In the genomic region with DNA sequence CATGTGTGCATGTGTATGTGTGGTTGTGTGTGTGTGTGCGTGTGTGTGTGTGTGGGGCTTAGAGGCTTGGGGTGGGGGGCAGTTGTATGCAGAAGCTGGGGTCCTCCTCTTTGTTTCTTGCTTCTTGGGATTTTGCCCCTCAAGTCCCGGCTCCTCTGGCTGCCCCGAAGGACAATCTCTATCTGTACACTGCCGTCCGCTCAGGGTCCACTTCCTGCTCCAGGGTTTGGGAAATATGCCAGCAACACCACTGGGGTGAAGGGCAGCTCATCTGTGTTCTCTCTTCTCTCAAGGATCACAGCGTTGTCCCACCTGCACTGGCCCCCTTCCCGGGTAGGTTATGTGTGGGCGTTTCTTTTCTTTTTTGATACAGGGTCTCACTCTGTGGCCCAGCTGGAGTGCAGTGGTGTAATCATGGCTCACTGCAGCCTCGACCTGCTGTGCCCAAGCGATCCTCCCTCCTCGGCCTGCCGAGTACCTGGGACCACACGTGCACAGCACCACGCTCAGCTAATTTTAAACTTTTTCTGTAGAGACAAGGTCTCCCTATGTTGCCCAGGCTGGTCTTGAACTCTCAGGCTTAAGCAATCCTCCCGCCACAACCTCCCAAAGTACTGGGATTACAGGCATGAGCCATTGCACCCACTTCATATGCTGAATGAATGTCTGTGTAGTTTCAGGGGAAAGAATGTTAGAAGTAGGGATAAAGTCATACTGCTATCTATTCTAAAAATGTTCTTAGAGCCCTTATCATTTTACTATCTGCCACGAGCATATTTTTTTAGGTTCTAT, we compare ENCODE assay signal across 1 cellular context.
TF ChIP-seq lines count a peak whose summit lies in the region.

No MANE protein-coding gene starts in this region.

TF ChIP-seq in SK-N-SH treated with all-trans-retinoic acid at 6 μM for 48 hours, 23 proteins besides CTCF, POLR2A, EP300 and RAD21:
- TF ChIP-seq ZNF8 (CRISPR knock-in tag; IDR thresholded peaks at IDR 0.05) (no peak), ISL1 (CRISPR knock-in tag; IDR thresholded peaks at IDR 0.05) (no peak), GLIS3 (CRISPR knock-in tag; IDR thresholded peaks at IDR 0.05) (no peak), SNAI2 (CRISPR knock-in tag; IDR thresholded peaks at IDR 0.05) (no peak), ZFP30 (CRISPR knock-in tag; IDR thresholded peaks at IDR 0.05) (no peak), ZNF565 (CRISPR knock-in tag; conservative IDR thresholded peaks at IDR 0.05; ENCODE audit: low read depth) (no peak), OSR1 (CRISPR knock-in tag; IDR thresholded peaks at IDR 0.05) (no peak), ARNTL (CRISPR knock-in tag; IDR thresholded peaks at IDR 0.05; ENCODE audit: borderline replicate concordance, low read depth) (no peak)
- TF ChIP-seq, protein P1, sequence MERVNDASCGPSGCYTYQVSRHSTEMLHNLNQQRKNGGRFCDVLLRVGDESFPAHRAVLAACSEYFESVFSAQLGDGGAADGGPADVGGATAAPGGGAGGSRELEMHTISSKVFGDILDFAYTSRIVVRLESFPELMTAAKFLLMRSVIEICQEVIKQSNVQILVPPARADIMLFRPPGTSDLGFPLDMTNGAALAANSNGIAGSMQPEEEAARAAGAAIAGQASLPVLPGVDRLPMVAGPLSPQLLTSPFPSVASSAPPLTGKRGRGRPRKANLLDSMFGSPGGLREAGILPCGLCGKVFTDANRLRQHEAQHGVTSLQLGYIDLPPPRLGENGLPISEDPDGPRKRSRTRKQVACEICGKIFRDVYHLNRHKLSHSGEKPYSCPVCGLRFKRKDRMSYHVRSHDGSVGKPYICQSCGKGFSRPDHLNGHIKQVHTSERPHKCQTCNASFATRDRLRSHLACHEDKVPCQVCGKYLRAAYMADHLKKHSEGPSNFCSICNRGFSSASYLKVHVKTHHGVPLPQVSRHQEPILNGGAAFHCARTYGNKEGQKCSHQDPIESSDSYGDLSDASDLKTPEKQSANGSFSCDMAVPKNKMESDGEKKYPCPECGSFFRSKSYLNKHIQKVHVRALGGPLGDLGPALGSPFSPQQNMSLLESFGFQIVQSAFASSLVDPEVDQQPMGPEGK (CRISPR knock-in tag; IDR thresholded peaks at IDR 0.05; ENCODE audit: borderline replicate concordance), result no peak
- TF ChIP-seq, protein P2, sequence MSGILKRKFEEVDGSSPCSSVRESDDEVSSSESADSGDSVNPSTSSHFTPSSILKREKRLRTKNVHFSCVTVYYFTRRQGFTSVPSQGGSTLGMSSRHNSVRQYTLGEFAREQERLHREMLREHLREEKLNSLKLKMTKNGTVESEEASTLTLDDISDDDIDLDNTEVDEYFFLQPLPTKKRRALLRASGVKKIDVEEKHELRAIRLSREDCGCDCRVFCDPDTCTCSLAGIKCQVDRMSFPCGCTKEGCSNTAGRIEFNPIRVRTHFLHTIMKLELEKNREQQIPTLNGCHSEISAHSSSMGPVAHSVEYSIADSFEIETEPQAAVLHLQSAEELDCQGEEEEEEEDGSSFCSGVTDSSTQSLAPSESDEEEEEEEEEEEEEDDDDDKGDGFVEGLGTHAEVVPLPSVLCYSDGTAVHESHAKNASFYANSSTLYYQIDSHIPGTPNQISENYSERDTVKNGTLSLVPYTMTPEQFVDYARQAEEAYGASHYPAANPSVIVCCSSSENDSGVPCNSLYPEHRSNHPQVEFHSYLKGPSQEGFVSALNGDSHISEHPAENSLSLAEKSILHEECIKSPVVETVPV (CRISPR knock-in tag; IDR thresholded peaks at IDR 0.05), result no peak
- TF ChIP-seq, protein P3, sequence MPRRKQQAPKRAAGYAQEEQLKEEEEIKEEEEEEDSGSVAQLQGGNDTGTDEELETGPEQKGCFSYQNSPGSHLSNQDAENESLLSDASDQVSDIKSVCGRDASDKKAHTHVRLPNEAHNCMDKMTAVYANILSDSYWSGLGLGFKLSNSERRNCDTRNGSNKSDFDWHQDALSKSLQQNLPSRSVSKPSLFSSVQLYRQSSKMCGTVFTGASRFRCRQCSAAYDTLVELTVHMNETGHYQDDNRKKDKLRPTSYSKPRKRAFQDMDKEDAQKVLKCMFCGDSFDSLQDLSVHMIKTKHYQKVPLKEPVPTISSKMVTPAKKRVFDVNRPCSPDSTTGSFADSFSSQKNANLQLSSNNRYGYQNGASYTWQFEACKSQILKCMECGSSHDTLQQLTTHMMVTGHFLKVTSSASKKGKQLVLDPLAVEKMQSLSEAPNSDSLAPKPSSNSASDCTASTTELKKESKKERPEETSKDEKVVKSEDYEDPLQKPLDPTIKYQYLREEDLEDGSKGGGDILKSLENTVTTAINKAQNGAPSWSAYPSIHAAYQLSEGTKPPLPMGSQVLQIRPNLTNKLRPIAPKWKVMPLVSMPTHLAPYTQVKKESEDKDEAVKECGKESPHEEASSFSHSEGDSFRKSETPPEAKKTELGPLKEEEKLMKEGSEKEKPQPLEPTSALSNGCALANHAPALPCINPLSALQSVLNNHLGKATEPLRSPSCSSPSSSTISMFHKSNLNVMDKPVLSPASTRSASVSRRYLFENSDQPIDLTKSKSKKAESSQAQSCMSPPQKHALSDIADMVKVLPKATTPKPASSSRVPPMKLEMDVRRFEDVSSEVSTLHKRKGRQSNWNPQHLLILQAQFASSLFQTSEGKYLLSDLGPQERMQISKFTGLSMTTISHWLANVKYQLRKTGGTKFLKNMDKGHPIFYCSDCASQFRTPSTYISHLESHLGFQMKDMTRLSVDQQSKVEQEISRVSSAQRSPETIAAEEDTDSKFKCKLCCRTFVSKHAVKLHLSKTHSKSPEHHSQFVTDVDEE (CRISPR knock-in tag; IDR thresholded peaks at IDR 0.05), result no peak
TF ChIP-seq in SK-N-SH treated with all-trans-retinoic acid at 6 μM for 48 hours: peak in this region for 0.
